1 cellular context compared by ENCODE assay signal in the genomic region with DNA sequence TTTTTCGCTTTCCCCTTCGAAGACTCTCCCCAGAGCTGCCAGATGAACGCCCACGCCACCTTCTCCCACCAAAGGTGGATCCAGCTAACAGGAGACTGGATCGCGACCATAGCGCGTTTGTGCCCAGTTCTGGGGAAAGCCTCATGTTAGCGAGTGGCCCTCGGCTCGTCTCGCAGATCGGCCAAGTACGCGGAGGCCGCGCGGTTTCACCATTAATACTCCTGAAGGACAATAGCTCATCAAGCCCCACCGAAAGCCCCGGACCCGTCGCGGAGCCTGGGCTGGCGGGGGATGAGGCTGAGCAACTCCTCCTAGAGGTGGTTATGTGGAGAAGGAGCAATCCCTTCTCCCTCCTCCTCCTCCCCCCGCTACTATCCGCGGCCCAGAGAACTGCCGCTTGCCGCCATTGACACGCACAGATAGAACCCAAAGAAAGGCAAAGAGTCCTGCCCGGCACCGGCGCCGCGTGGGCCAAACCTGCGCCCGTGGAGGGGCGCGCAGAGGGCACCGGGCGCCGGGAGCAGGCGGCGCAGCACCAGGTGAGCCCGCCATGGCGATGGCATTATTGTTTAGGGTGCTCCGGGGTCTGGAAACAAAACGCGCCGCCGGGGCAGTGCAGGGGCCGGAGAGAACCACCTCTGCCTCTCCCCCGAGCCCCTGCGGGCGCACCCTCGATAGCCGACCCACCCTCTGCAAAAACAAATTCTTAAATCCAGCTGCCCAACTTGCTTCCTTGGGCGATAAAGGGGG.
A peak's percentile ranks its signal among the peaks of the same experiment; 100 is the strongest.
TF ChIP-seq lines count a peak whose summit lies in the region.

A gene (plus strand): TSS at position 385 of the 750 bp plus-strand sequence. CDS start 22,813 bp downstream, outside the sequence.

TF ChIP-seq in HepG2, 621 proteins besides CTCF, POLR2A, EP300 and RAD21 (continued from another document and continues in another):
- TF ChIP-seq, protein P1, sequence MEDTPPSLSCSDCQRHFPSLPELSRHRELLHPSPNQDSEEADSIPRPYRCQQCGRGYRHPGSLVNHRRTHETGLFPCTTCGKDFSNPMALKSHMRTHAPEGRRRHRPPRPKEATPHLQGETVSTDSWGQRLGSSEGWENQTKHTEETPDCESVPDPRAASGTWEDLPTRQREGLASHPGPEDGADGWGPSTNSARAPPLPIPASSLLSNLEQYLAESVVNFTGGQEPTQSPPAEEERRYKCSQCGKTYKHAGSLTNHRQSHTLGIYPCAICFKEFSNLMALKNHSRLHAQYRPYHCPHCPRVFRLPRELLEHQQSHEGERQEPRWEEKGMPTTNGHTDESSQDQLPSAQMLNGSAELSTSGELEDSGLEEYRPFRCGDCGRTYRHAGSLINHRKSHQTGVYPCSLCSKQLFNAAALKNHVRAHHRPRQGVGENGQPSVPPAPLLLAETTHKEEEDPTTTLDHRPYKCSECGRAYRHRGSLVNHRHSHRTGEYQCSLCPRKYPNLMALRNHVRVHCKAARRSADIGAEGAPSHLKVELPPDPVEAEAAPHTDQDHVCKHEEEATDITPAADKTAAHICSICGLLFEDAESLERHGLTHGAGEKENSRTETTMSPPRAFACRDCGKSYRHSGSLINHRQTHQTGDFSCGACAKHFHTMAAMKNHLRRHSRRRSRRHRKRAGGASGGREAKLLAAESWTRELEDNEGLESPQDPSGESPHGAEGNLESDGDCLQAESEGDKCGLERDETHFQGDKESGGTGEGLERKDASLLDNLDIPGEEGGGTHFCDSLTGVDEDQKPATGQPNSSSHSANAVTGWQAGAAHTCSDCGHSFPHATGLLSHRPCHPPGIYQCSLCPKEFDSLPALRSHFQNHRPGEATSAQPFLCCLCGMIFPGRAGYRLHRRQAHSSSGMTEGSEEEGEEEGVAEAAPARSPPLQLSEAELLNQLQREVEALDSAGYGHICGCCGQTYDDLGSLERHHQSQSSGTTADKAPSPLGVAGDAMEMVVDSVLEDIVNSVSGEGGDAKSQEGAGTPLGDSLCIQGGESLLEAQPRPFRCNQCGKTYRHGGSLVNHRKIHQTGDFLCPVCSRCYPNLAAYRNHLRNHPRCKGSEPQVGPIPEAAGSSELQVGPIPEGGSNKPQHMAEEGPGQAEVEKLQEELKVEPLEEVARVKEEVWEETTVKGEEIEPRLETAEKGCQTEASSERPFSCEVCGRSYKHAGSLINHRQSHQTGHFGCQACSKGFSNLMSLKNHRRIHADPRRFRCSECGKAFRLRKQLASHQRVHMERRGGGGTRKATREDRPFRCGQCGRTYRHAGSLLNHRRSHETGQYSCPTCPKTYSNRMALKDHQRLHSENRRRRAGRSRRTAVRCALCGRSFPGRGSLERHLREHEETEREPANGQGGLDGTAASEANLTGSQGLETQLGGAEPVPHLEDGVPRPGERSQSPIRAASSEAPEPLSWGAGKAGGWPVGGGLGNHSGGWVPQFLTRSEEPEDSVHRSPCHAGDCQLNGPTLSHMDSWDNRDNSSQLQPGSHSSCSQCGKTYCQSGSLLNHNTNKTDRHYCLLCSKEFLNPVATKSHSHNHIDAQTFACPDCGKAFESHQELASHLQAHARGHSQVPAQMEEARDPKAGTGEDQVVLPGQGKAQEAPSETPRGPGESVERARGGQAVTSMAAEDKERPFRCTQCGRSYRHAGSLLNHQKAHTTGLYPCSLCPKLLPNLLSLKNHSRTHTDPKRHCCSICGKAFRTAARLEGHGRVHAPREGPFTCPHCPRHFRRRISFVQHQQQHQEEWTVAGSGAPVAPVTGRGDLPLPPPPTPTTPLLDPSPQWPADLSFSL (CRISPR knock-in tag; IDR thresholded peaks at IDR 0.05) = no peak
- TF ChIP-seq WIZ (CRISPR knock-in tag; IDR thresholded peaks at IDR 0.05) (no peak), SNAI1 (CRISPR knock-in tag; IDR thresholded peaks at IDR 0.05; ENCODE audit: borderline replicate concordance) (0 out of 2 replicates have a peak, but pooled peaks have one; percentile 48), GZF1 (CRISPR knock-in tag; IDR thresholded peaks at IDR 0.05) (no peak), GABPA (IDR thresholded peaks at IDR 0.05; ENCODE audit: low read depth, low read length) (no peak), GABPA (CRISPR knock-in tag; IDR thresholded peaks at IDR 0.05; ENCODE audit: low read depth) (no peak), MEF2D (CRISPR knock-in tag; IDR thresholded peaks at IDR 0.05) (no peak), HCFC1 (IDR thresholded peaks at IDR 0.05; ENCODE audit: low read depth, low read length) (no peak), ZZZ3 (CRISPR knock-in tag; IDR thresholded peaks at IDR 0.05; ENCODE audit: borderline replicate concordance) (no peak), SALL1 (CRISPR knock-in tag; IDR thresholded peaks at IDR 0.05) (peak; percentile 49), ZFP41 (CRISPR knock-in tag; IDR thresholded peaks at IDR 0.05; ENCODE audit: borderline replicate concordance) (no peak), TBX3 (IDR thresholded peaks at IDR 0.05; ENCODE audit: borderline replicate concordance) (no peak), SP2 (CRISPR knock-in tag; IDR thresholded peaks at IDR 0.05) (no peak), ZFY (CRISPR knock-in tag; IDR thresholded peaks at IDR 0.05) (peak; percentile 55), MIER3 (CRISPR knock-in tag; IDR thresholded peaks at IDR 0.05; ENCODE audit: borderline replicate concordance) (no peak), NR1H2 (CRISPR knock-in tag; IDR thresholded peaks at IDR 0.05; ENCODE audit: borderline replicate concordance, low read depth) (no peak), PHF21A (CRISPR knock-in tag; IDR thresholded peaks at IDR 0.05) (no peak), NFE2L1 (CRISPR knock-in tag; IDR thresholded peaks at IDR 0.05; ENCODE audit: borderline replicate concordance) (peak; percentile 65; the same call in 1 of the 2 replicates)
- TF ChIP-seq, protein P2, sequence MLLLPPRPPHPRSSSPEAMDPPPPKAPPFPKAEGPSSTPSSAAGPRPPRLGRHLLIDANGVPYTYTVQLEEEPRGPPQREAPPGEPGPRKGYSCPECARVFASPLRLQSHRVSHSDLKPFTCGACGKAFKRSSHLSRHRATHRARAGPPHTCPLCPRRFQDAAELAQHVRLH (CRISPR knock-in tag; IDR thresholded peaks at IDR 0.05; ENCODE audit: borderline replicate concordance, low read depth) = no peak
- TF ChIP-seq, protein P3, sequence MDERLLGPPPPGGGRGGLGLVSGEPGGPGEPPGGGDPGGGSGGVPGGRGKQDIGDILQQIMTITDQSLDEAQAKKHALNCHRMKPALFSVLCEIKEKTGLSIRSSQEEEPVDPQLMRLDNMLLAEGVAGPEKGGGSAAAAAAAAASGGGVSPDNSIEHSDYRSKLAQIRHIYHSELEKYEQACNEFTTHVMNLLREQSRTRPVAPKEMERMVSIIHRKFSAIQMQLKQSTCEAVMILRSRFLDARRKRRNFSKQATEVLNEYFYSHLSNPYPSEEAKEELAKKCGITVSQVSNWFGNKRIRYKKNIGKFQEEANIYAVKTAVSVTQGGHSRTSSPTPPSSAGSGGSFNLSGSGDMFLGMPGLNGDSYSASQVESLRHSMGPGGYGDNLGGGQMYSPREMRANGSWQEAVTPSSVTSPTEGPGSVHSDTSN (CRISPR knock-in tag; IDR thresholded peaks at IDR 0.05) = no peak
- TF ChIP-seq, protein P4, sequence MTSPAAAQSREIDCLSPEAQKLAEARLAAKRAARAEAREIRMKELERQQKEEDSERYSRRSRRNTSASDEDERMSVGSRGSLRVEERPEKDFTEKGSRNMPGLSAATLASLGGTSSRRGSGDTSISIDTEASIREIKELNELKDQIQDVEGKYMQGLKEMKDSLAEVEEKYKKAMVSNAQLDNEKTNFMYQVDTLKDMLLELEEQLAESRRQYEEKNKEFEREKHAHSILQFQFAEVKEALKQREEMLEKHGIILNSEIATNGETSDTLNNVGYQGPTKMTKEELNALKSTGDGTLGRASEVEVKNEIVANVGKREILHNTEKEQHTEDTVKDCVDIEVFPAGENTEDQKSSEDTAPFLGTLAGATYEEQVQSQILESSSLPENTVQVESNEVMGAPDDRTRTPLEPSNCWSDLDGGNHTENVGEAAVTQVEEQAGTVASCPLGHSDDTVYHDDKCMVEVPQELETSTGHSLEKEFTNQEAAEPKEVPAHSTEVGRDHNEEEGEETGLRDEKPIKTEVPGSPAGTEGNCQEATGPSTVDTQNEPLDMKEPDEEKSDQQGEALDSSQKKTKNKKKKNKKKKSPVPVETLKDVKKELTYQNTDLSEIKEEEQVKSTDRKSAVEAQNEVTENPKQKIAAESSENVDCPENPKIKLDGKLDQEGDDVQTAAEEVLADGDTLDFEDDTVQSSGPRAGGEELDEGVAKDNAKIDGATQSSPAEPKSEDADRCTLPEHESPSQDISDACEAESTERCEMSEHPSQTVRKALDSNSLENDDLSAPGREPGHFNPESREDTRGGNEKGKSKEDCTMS (CRISPR knock-in tag; conservative IDR thresholded peaks at IDR 0.05) = no peak
- TF ChIP-seq, protein P5, sequence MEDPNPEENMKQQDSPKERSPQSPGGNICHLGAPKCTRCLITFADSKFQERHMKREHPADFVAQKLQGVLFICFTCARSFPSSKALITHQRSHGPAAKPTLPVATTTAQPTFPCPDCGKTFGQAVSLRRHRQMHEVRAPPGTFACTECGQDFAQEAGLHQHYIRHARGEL (CRISPR knock-in tag; IDR thresholded peaks at IDR 0.05) = no peak
- TF ChIP-seq, protein P6, sequence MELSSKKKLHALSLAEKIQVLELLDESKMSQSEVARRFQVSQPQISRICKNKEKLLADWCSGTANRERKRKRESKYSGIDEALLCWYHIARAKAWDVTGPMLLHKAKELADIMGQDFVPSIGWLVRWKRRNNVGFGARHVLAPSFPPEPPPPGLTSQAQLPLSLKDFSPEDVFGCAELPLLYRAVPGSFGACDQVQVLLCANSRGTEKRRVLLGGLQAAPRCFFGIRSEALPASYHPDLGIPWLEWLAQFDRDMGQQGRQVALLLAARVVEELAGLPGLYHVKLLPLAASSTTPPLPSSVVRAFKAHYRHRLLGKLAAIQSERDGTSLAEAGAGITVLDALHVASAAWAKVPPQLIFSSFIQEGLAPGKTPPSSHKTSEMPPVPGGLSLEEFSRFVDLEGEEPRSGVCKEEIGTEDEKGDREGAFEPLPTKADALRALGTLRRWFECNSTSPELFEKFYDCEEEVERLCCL (CRISPR knock-in tag; IDR thresholded peaks at IDR 0.05; ENCODE audit: borderline replicate concordance) = no peak
- TF ChIP-seq, protein P7, sequence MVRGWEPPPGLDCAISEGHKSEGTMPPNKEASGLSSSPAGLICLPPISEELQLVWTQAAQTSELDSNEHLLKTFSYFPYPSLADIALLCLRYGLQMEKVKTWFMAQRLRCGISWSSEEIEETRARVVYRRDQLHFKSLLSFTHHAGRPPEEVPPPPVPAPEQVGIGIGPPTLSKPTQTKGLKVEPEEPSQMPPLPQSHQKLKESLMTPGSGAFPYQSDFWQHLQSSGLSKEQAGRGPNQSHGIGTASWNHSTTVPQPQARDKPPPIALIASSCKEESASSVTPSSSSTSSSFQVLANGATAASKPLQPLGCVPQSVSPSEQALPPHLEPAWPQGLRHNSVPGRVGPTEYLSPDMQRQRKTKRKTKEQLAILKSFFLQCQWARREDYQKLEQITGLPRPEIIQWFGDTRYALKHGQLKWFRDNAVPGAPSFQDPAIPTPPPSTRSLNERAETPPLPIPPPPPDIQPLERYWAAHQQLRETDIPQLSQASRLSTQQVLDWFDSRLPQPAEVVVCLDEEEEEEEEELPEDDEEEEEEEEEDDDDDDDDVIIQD (CRISPR knock-in tag; IDR thresholded peaks at IDR 0.05; ENCODE audit: low read depth) = no peak
- TF ChIP-seq, protein P8, sequence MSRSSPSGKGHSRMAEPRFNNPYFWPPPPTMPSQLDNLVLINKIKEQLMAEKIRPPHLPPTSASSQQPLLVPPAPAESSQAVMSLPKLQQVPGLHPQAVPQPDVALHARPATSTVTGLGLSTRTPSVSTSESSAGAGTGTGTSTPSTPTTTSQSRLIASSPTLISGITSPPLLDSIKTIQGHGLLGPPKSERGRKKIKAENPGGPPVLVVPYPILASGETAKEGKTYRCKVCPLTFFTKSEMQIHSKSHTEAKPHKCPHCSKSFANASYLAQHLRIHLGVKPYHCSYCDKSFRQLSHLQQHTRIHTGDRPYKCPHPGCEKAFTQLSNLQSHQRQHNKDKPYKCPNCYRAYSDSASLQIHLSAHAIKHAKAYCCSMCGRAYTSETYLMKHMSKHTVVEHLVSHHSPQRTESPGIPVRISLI (CRISPR knock-in tag; IDR thresholded peaks at IDR 0.05; ENCODE audit: borderline replicate concordance) = no peak
- TF ChIP-seq, protein P9, sequence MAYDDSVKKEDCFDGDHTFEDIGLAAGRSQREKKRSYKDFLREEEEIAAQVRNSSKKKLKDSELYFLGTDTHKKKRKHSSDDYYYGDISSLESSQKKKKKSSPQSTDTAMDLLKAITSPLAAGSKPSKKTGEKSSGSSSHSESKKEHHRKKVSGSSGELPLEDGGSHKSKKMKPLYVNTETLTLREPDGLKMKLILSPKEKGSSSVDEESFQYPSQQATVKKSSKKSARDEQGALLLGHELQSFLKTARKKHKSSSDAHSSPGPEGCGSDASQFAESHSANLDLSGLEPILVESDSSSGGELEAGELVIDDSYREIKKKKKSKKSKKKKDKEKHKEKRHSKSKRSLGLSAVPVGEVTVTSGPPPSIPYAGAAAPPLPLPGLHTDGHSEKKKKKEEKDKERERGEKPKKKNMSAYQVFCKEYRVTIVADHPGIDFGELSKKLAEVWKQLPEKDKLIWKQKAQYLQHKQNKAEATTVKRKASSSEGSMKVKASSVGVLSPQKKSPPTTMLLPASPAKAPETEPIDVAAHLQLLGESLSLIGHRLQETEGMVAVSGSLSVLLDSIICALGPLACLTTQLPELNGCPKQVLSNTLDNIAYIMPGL (CRISPR knock-in tag; IDR thresholded peaks at IDR 0.05; ENCODE audit: borderline replicate concordance in 1 of 2, low read depth in 1 of 2) = peak; percentile 81 to 90
- TF ChIP-seq, protein P10, sequence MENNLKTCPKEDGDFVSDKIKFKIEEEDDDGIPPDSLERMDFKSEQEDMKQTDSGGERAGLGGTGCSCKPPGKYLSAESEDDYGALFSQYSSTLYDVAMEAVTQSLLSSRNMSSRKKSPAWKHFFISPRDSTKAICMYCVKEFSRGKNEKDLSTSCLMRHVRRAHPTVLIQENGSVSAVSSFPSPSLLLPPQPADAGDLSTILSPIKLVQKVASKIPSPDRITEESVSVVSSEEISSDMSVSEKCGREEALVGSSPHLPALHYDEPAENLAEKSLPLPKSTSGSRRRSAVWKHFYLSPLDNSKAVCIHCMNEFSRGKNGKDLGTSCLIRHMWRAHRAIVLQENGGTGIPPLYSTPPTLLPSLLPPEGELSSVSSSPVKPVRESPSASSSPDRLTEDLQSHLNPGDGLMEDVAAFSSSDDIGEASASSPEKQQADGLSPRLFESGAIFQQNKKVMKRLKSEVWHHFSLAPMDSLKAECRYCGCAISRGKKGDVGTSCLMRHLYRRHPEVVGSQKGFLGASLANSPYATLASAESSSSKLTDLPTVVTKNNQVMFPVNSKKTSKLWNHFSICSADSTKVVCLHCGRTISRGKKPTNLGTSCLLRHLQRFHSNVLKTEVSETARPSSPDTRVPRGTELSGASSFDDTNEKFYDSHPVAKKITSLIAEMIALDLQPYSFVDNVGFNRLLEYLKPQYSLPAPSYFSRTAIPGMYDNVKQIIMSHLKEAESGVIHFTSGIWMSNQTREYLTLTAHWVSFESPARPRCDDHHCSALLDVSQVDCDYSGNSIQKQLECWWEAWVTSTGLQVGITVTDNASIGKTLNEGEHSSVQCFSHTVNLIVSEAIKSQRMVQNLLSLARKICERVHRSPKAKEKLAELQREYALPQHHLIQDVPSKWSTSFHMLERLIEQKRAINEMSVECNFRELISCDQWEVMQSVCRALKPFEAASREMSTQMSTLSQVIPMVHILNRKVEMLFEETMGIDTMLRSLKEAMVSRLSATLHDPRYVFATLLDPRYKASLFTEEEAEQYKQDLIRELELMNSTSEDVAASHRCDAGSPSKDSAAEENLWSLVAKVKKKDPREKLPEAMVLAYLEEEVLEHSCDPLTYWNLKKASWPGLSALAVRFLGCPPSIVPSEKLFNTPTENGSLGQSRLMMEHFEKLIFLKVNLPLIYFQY (CRISPR knock-in tag; IDR thresholded peaks at IDR 0.05; ENCODE audit: borderline replicate concordance) = 0 out of 2 replicates have a peak, but pooled peaks have one; percentile 44
